17 cellular contexts compared by ENCODE assay signal in the genomic region with DNA sequence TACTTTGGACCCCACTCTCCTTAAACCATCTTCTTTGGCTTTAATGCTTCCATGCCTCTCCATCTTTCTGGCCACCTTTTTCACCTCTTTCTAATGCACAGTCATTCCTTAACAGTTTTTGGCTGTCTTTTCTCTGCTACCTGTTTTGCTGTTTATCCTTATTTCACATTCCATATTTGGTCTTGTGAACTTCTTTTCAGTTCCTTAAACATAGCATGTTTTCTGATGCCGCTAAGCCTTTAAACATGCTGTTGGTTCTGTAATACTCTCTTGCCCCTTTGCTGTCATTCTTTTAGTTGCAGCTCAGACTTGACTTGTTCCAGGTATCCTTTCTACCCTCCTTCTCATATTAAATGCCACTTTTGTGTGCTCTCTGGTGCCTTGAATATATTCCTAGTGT. TPM values are rescaled to one million over a fixed set of nuclear protein-coding genes. Genes with fewer than 3 reads are reported as not detected.
DNase-seq lines count a peak whose midpoint lies in the region; ATAC-seq, FAIRE-seq and TF ChIP-seq lines count a peak whose summit lies in the region.
"Had no signal": no experiment of that assay in that cellular context is flagged by ENCODE, and none has a peak within 500 bp of the region (broad histone marks: within the 10 kb centered on the region; RNA-seq: fewer than 3 reads in every experiment).

No MANE protein-coding gene starts in this region.

- ATAC-seq in GM19043 (IDR thresholded peaks at IDR 0.05; ENCODE audit: low read depth, unreplicated experiment) (peak; percentile 91), HG02642 (IDR thresholded peaks at IDR 0.05; ENCODE audit: poor library complexity, unreplicated experiment) (peak; percentile 52), HG03558 (IDR thresholded peaks at IDR 0.05; ENCODE audit: extremely low read depth, unreplicated experiment) (peak; percentile 48), HG03280 (IDR thresholded peaks at IDR 0.05; ENCODE audit: unreplicated experiment) (no peak)
- ATAC-seq: body of pancreas, left lobe of liver had no signal

- H3K27ac ChIP-seq in small intestine (ENCODE audit: low read depth in 1 of 2, low read length in 1 of 2), result no peak overlapping the region
- H3K27ac ChIP-seq: body of pancreas, skin epidermis, vagina had no signal

- WGBS in small intestine, 3 donors, result 83 to 97% (median 85%) methylated on average over 1 of the region's 1 CpG

- peaks cover 0 to 2% of the 10 kb centered on the region in 2 donors for H3K4me1 ChIP-seq in small intestine (ENCODE audit: control insufficient read depth in 2 of 2, insufficient read depth in 1 of 2, low read depth in 1 of 2, low read length in 1 of 2)

- H3K4me3 ChIP-seq in small intestine (ENCODE audit: low read depth in 1 of 2, low read length in 2 of 2), result no peak overlapping the region
- H3K4me3 ChIP-seq: body of pancreas, skin epidermis, vagina had no signal

- intact Hi-C loops in posterior vena cava (cut with DNase I), result no loop called here

- no peaks in the 10 kb centered on the region for H3K9me3 ChIP-seq in small intestine (ENCODE audit: control insufficient read depth, low read depth)
- H3K9me3 ChIP-seq: body of pancreas, vagina had no signal

- DNase-seq in GM10266 (ENCODE audit: extremely low spot score), result peak; percentile 38
- no peak for DNase-seq in small intestine
- DNase-seq in posterior vena cava (ENCODE audit: low spot score), result no peak
- DNase-seq in stimulated activated CD4-positive, alpha-beta T cell treated with anti-CD3 and anti-CD28 coated beads, Interleukin-2, amount 100 ng/mL, for 48 hours, result no peak
- DNase-seq: activated T-cell treated with anti-CD3 and anti-CD28 coated beads, Interleukin-2, amount 50 U/mL, for 48 hours; AML-193; body of pancreas; NCI-H1105; NCI-H510A; SHP77 treated with DMSO at 0.1 percent for 48 hours had no signal

- H3K27me3 ChIP-seq in small intestine (ENCODE audit: control insufficient read depth in 2 of 2, insufficient read depth in 2 of 2, low read length in 2 of 2), result no peaks in the 10 kb centered on the region
- H3K27me3 ChIP-seq: body of pancreas, vagina had no signal

- no peak for FAIRE-seq in small intestine (lab: Jason Lieb, UNC)

- peak; percentile 39 for TF ChIP-seq CTCF in GM10266 (IDR thresholded peaks at IDR 0.05; ENCODE audit: control insufficient read depth, insufficient read depth, low read depth, missing control alignments)

- peaks cover 5 to 14% of the 10 kb centered on the region in 2 donors for H3K36me3 ChIP-seq in small intestine (ENCODE audit: control insufficient read depth in 2 of 2, insufficient read depth in 2 of 2, low read length in 2 of 2)

RNA-seq across cellular contexts. Expression of gene TOP1, which starts 35.8 kb away (rescaled TPM):
- polyA plus RNA-seq in small intestine, result 10 to 100 TPM; 46.2 to 72.4 (median 67.1) TPM
- total RNA-seq in posterior vena cava, result 10 to 100 TPM; 25.2 to 27.3 TPM
